11 cellular contexts compared by ENCODE assay signal in genomic region chr18:59787998-59788875, GRCh38.
DNase-seq lines count a peak whose midpoint lies in the region; ATAC-seq and TF ChIP-seq lines count a peak whose summit lies in the region.
"Had no signal": no experiment of that assay in that cellular context is flagged by ENCODE, and none has a peak within 500 bp of the region (broad histone marks: within the 10 kb centered on the region; RNA-seq: fewer than 3 reads in every experiment).

No MANE protein-coding gene starts in this region.

- H4K91ac ChIP-seq in mesenchymal stem cell (ENCODE audit: low read length): no peak overlapping the region

- 46% methylated on average over 13 of the region's 13 CpGs for WGBS in mesenchymal stem cell

- no peak overlapping the region for H2BK12ac ChIP-seq in mesenchymal stem cell (ENCODE audit: low read length in 2 of 2)

- H3K4me2 ChIP-seq in mesenchymal stem cell (ENCODE audit: low read length, poor library complexity, severe bottlenecking): no peak overlapping the region

- H3K36me3 ChIP-seq in mesenchymal stem cell (ENCODE audit: control insufficient read depth in 1 of 2, insufficient read depth in 2 of 2, low read depth in 1 of 2, low read length in 2 of 2): no peaks in the 10 kb centered on the region
- H3K36me3 ChIP-seq: upper lobe of left lung had no signal

- H2AK5ac ChIP-seq in mesenchymal stem cell (ENCODE audit: low read length, severe bottlenecking): no peak overlapping the region

- H3K9me3 ChIP-seq in mesenchymal stem cell (ENCODE audit: control insufficient read depth, low read length): no peaks in the 10 kb centered on the region
- H3K9me3 ChIP-seq: Caco-2, upper lobe of left lung had no signal

- H3K79me1 ChIP-seq in mesenchymal stem cell (replicated peaks; ENCODE audit: low read length, poor library complexity, severe bottlenecking): no peaks in the 10 kb centered on the region

- TF ChIP-seq POLR2A in GM18505 (IDR thresholded peaks at IDR 0.05; ENCODE audit: borderline replicate concordance, extremely low read depth, insufficient read depth, insufficient read length): no peak

- H3K4me1 ChIP-seq in mesenchymal stem cell (ENCODE audit: control insufficient read depth, insufficient read depth, low read depth, low read length): no peaks in the 10 kb centered on the region
- H3K4me1 ChIP-seq: Caco-2, upper lobe of left lung had no signal

- no peak overlapping the region for H3K23ac ChIP-seq in mesenchymal stem cell (ENCODE audit: low read length in 2 of 2)

- peak overlapping the region; percentile 92 for H3K9ac ChIP-seq in mesenchymal stem cell (ENCODE audit: low read length)

- H3K4ac ChIP-seq in mesenchymal stem cell (ENCODE audit: low read depth in 1 of 2, low read length in 2 of 2): no peak overlapping the region

- H3K4me3 ChIP-seq in astrocyte of the spinal cord (ENCODE audit: low read depth, low read length) (no peak overlapping the region), mesenchymal stem cell (ENCODE audit: insufficient read depth in 1 of 2, low read depth in 1 of 2, low read length in 2 of 2) (peak overlapping the region in 1 of 2 experiments; percentile 71)
- H3K4me3 ChIP-seq: upper lobe of left lung had no signal

- H4K8ac ChIP-seq in mesenchymal stem cell (ENCODE audit: low read length): no peak overlapping the region

- no peak for TF ChIP-seq CTCF in astrocyte of the spinal cord (IDR thresholded peaks at IDR 0.05; ENCODE audit: low read depth, low read length)

- no peak overlapping the region for H2BK5ac ChIP-seq in mesenchymal stem cell (ENCODE audit: low read depth, low read length, poor library complexity, severe bottlenecking)

- no peak for ATAC-seq in GM18505 (IDR thresholded peaks at IDR 0.05; ENCODE audit: unreplicated experiment)
- no peak for ATAC-seq in HG02588 (IDR thresholded peaks at IDR 0.05; ENCODE audit: unreplicated experiment)

- H3K27ac ChIP-seq in mesenchymal stem cell (ENCODE audit: low read length, poor library complexity, severe bottlenecking): no peak overlapping the region
- H3K27ac ChIP-seq: upper lobe of left lung had no signal

- in situ Hi-C loops in astrocyte of the spinal cord (cut with HindIII; ENCODE audit: low sequenced_read_pairs): no loop called here

- no peak overlapping the region for H3K18ac ChIP-seq in mesenchymal stem cell (ENCODE audit: low read depth in 1 of 2, low read length in 2 of 2)

- H3K27me3 ChIP-seq in mesenchymal stem cell (ENCODE audit: control insufficient read depth in 1 of 2, insufficient read depth in 1 of 2, low read length in 2 of 2): no peaks in the 10 kb centered on the region
- H3K27me3 ChIP-seq: upper lobe of left lung had no signal

- DNase-seq in AG20443 (ENCODE audit: low spot score): peak; percentile 73
- DNase-seq in HS-5 (ENCODE audit: low read depth): peak; percentile 58
- peak; percentile 76 for DNase-seq in astrocyte of the spinal cord (ENCODE audit: low read depth, low spot score)
- peak; percentile 43 for DNase-seq in mesenchymal stem cell
- DNase-seq in HPDE6-E6E7 (ENCODE audit: extremely low spot score): no peak
- no peak for DNase-seq in cortex of kidney (lab: John Stamatoyannopoulos, UW)
- DNase-seq: Caco-2, T-cell, upper lobe of left lung had no signal

- H2AFZ ChIP-seq in mesenchymal stem cell (ENCODE audit: low read depth, low read length): no peak overlapping the region

- H3K14ac ChIP-seq in mesenchymal stem cell (ENCODE audit: low read length in 2 of 2): no peak overlapping the region

- H2BK15ac ChIP-seq in mesenchymal stem cell (ENCODE audit: low read depth, poor library complexity, severe bottlenecking): no peak overlapping the region

- H2BK120ac ChIP-seq in mesenchymal stem cell (ENCODE audit: low read depth, low read length): no peak overlapping the region

Comparison
In these comparisons a context has a peak if more than half of its experiments do, and no peak if none do; other contexts are left out.
1. DNase-seq: peak in AG20443 (single experiment), HS-5 (single experiment), astrocyte of the spinal cord (single experiment) and mesenchymal stem cell (single experiment); none in HPDE6-E6E7 (single experiment) and cortex of kidney (single experiment).